In the genomic region with DNA sequence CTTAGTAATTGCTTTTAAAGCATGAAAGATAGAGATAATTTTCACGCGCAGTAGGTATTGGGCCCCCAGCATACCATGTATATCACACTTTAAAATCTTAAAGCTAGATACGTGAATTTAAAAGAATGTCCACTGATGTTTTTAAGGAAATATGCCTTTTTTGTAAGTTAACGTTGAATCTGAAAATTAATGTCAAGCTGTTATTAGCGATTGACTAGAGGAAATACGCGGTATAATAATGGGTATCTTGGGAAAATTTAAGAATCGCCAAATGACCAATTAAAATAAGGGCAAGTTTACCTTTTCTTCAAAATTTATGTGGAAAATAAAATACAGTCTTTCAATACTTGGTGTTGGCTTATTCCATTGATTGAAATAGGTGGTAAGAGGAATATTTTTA, we compare ENCODE assay signal across 9 cellular contexts. TPM values are rescaled to one million over a fixed set of nuclear protein-coding genes. Genes with fewer than 3 reads are reported as not detected.
DNase-seq lines count a peak whose midpoint lies in the region; ATAC-seq, FAIRE-seq and TF ChIP-seq lines count a peak whose summit lies in the region.
"Had no signal": no experiment of that assay in that cellular context is flagged by ENCODE, and none has a peak within 500 bp of the region (broad histone marks: within the 10 kb centered on the region; RNA-seq: fewer than 3 reads in every experiment).

No MANE protein-coding gene starts in this region.

- H3K4me3 ChIP-seq in astrocyte (ENCODE audit: insufficient read depth, low read depth, low read length): peak overlapping the region; percentile 30
- peak overlapping the region; percentile 78 to 83 for H3K4me3 ChIP-seq in kidney (ENCODE audit: low read length in 2 of 2)
- peak overlapping the region; percentile 96 for H3K4me3 ChIP-seq in thoracic aorta

- H3K79me2 ChIP-seq in astrocyte (ENCODE audit: insufficient read depth, low read length): peaks cover 89% of the 10 kb centered on the region

- no peaks in the 10 kb centered on the region for H3K27me3 Mint-ChIP-seq in activated CD8-positive, alpha-beta memory T cell treated with anti-CD3 and anti-CD28 coated beads, Interleukin-2, amount 10 ng/mL, durations not matched to agents 7 days and 5 days
- no peaks in the 10 kb centered on the region for H3K27me3 Mint-ChIP-seq in astrocyte (ENCODE audit: low read depth, unreplicated experiment)

- H3K4me1 Mint-ChIP-seq in activated CD8-positive, alpha-beta memory T cell treated with anti-CD3 and anti-CD28 coated beads, Interleukin-2, amount 10 ng/mL, durations not matched to agents 7 days and 5 days: peaks cover 51% of the 10 kb centered on the region
- peaks cover 32% of the 10 kb centered on the region for H3K4me1 Mint-ChIP-seq in astrocyte (ENCODE audit: low read depth, unreplicated experiment)

- no peak for DNase-seq in activated CD8-positive, alpha-beta memory T cell treated with anti-CD3 and anti-CD28 coated beads, Interleukin-2, amount 10 ng/mL, durations not matched to agents 7 days and 5 days
- DNase-seq in activated CD8-positive, alpha-beta memory T cell treated with anti-CD3 and anti-CD28 coated beads for 24 hours: no peak
- no peak for DNase-seq in astrocyte (ENCODE audit: low read depth)
- no peak for DNase-seq in kidney
- DNase-seq in thoracic aorta (ENCODE audit: low spot score): no peak
- no peak for DNase-seq in SIG-M5 (lab: John Stamatoyannopoulos, UW)
- no peak for DNase-seq in stimulated activated naive CD4-positive, alpha-beta T cell (lab: John Stamatoyannopoulos, UW)
- no peak for DNase-seq in activated CD4-positive, alpha-beta T cell treated with anti-CD3 and anti-CD28 coated beads, Interleukin-2, amount 50 U/mL, for 4 hours
- DNase-seq: effector CD8-positive, alpha-beta T cell had no signal

- peak overlapping the region; percentile 85 for H3K4me2 ChIP-seq in astrocyte (ENCODE audit: low read length)

- intact Hi-C loops in kidney (cut with DNase I): no loop called here

- TF ChIP-seq CTCF in astrocyte (IDR thresholded peaks at IDR 0.05; ENCODE audit: insufficient read depth, low read depth, low read length): no peak
- no peak for TF ChIP-seq CTCF in kidney (IDR thresholded peaks at IDR 0.05; ENCODE audit: borderline replicate concordance, extremely low read depth, insufficient read depth)
- no peak for TF ChIP-seq CTCF in thoracic aorta (IDR thresholded peaks at IDR 0.05)

- peaks cover 54% of the 10 kb centered on the region for H4K20me1 ChIP-seq in astrocyte (ENCODE audit: insufficient read depth, low read length)

- H3K9me3 ChIP-seq in astrocyte (ENCODE audit: insufficient read depth, low read depth, low read length) (no peaks in the 10 kb centered on the region), kidney (ENCODE audit: control insufficient read depth in 1 of 2, low read length in 2 of 2) (no peaks in the 10 kb centered on the region), thoracic aorta (no peaks in the 10 kb centered on the region)

- H3K4me1 ChIP-seq in astrocyte (ENCODE audit: insufficient read depth, low read length) (peaks cover 13% of the 10 kb centered on the region), kidney (ENCODE audit: control insufficient read depth in 1 of 2, insufficient read depth in 1 of 2, low read depth in 1 of 2, low read length in 2 of 2) (peaks cover 6 to 7% of the 10 kb centered on the region in 2 donors), thoracic aorta (ENCODE audit: control insufficient read depth in 1 of 2, low read depth in 2 of 2) (peaks cover 41 to 59% of the 10 kb centered on the region in 2 donors)

- peaks cover 72% of the 10 kb centered on the region for H3K36me3 Mint-ChIP-seq in activated CD8-positive, alpha-beta memory T cell treated with anti-CD3 and anti-CD28 coated beads, Interleukin-2, amount 10 ng/mL, durations not matched to agents 7 days and 5 days
- H3K36me3 Mint-ChIP-seq in astrocyte (ENCODE audit: low read depth, unreplicated experiment): peaks cover 31% of the 10 kb centered on the region

- H3K27ac Mint-ChIP-seq in activated CD8-positive, alpha-beta memory T cell treated with anti-CD3 and anti-CD28 coated beads, Interleukin-2, amount 10 ng/mL, durations not matched to agents 7 days and 5 days: peak overlapping the region; percentile 82
- H3K27ac Mint-ChIP-seq in astrocyte (ENCODE audit: unreplicated experiment): peak overlapping the region; percentile 91

- H3K9me3 Mint-ChIP-seq in activated CD8-positive, alpha-beta memory T cell treated with anti-CD3 and anti-CD28 coated beads, Interleukin-2, amount 10 ng/mL, durations not matched to agents 7 days and 5 days (ENCODE audit: low read depth): no peaks in the 10 kb centered on the region
- H3K9me3 Mint-ChIP-seq in astrocyte (ENCODE audit: unreplicated experiment): no peaks in the 10 kb centered on the region

- FAIRE-seq in astrocyte (lab: Jason Lieb, UNC) (no peak), kidney (lab: Jason Lieb, UNC) (no peak)

- CTCF ChIA-PET in activated CD8-positive, alpha-beta memory T cell treated with anti-CD3 and anti-CD28 coated beads, Interleukin-2, amount 10 ng/mL, durations not matched to agents 7 days and 5 days (lab: Charles Lee): interaction anchor here (1.0 to 1.6 kb wide), 2 partner anchors 13 to 78 kb away, joined by 5 to 8 read pairs; partner anchors contain the start of gene CHD2

- H2AFZ ChIP-seq in astrocyte (ENCODE audit: low read depth, low read length): no peak overlapping the region

- H3K27me3 ChIP-seq in astrocyte (ENCODE audit: insufficient read depth, low read length) (no peaks in the 10 kb centered on the region), thoracic aorta (replicated peaks; ENCODE audit: insufficient read depth) (no peaks in the 10 kb centered on the region)

- no peak for ATAC-seq in activated CD8-positive, alpha-beta memory T cell treated with anti-CD3 and anti-CD28 coated beads, Interleukin-2, amount 10 ng/mL, durations not matched to agents 7 days and 5 days
- no peak for ATAC-seq in thoracic aorta (ENCODE audit: insufficient number of reproducible peaks, low FRiP score, low read depth)

- peak overlapping the region; percentile 99 for H3K9ac ChIP-seq in astrocyte (ENCODE audit: low read length)
- peak overlapping the region; percentile 61 for H3K9ac ChIP-seq in kidney (ENCODE audit: low read length in 2 of 2)

- no peak overlapping the region for H3K27ac ChIP-seq in astrocyte (ENCODE audit: low read depth, low read length)
- H3K27ac ChIP-seq in kidney (ENCODE audit: low read depth in 2 of 2, low read length in 2 of 2): peak overlapping the region in 1 of 2 donors; percentile 99
- H3K27ac ChIP-seq in thoracic aorta: peak overlapping the region; percentile 100

- peak overlapping the region; percentile 97 for H3K4me3 Mint-ChIP-seq in activated CD8-positive, alpha-beta memory T cell treated with anti-CD3 and anti-CD28 coated beads, Interleukin-2, amount 10 ng/mL, durations not matched to agents 7 days and 5 days
- H3K4me3 Mint-ChIP-seq in astrocyte (ENCODE audit: unreplicated experiment): peak overlapping the region; percentile 94

- H3K36me3 ChIP-seq in astrocyte (ENCODE audit: insufficient read depth, low read length): peaks cover 36% of the 10 kb centered on the region
- H3K36me3 ChIP-seq in kidney (ENCODE audit: control insufficient read depth in 1 of 2, insufficient read depth in 2 of 2, low read length in 2 of 2): peaks cover 6 to 12% of the 10 kb centered on the region in 2 donors
- peaks cover 10% of the 10 kb centered on the region for H3K36me3 ChIP-seq in thoracic aorta

RNA-seq across cellular contexts. Expression of gene CHD2, which starts 13.3 kb away (rescaled TPM):
- 100 to 1,000 TPM; 121 to 151 TPM for total RNA-seq in activated CD8-positive, alpha-beta memory T cell treated with anti-CD3 and anti-CD28 coated beads, Interleukin-2, amount 10 ng/mL, durations not matched to agents 7 days and 5 days
- total RNA-seq in astrocyte (90.0 and 105 TPM in 2 replicates), kidney (137 TPM), thoracic aorta (100 to 1,000 TPM; 143 to 148 TPM)
- 22.5 TPM for polyA plus RNA-seq in kidney (ENCODE audit: insufficient read depth, low read depth, low replicate concordance)

Comparison
In these comparisons a context has a peak if more than half of its experiments do, and no peak if none do; other contexts are left out.
1. H3K4me3 ChIP-seq: peak in every context shown above with its lines; median percentile 96 in thoracic aorta; 80 in kidney; 30 in astrocyte.